20 cellular contexts compared by ENCODE assay signal in genomic region chr22:41516462-41516861, GRCh38. TPM values are rescaled to one million over a fixed set of nuclear protein-coding genes. Genes with fewer than 3 reads are reported as not detected.
DNase-seq lines count a peak whose midpoint lies in the region; ATAC-seq, FAIRE-seq and TF ChIP-seq lines count a peak whose summit lies in the region.
"Had no signal": no experiment of that assay in that cellular context is flagged by ENCODE, and none has a peak within 500 bp of the region (broad histone marks: within the 10 kb centered on the region; RNA-seq: fewer than 3 reads in every experiment).

No MANE protein-coding gene starts in this region.

- H3K4me3 ChIP-seq in astrocyte (ENCODE audit: insufficient read depth, low read depth, low read length) (no peak overlapping the region), tibial artery (no peak overlapping the region), left lung (no peak overlapping the region)
- H3K4me3 ChIP-seq: K562 had no signal

- DNase-seq in activated naive CD4-positive, alpha-beta T cell treated with anti-CD3 and anti-CD28 coated beads, Interleukin-2, amount 50 U/mL, for 72 hours (ENCODE audit: low spot score in 2 of 2): no peak
- DNase-seq in activated naive CD4-positive, alpha-beta T cell treated with anti-CD3 and anti-CD28 coated beads for 36 hours: no peak
- no peak for DNase-seq in astrocyte (ENCODE audit: low read depth)
- no peak for DNase-seq in memory B cell (ENCODE audit: low spot score in 2 of 2)
- DNase-seq in tibial artery: no peak
- no peak for DNase-seq in T-helper 2 cell
- no peak for DNase-seq in left lung
- DNase-seq in effector CD4-positive, alpha-beta T cell: no peak
- DNase-seq: C1 segment of cervical spinal cord, GDM1, MV-4-11, NCI-H1436, NCI-H2029, NCI-H2171 treated with DMSO at 0.1 percent for 48 hours, NCI-H774 had no signal

- no peak overlapping the region for H3K9ac ChIP-seq in astrocyte (ENCODE audit: low read length)

- H4K20me1 ChIP-seq in astrocyte (ENCODE audit: insufficient read depth, low read length): peaks cover 21% of the 10 kb centered on the region

- H3K9me3 ChIP-seq in astrocyte (ENCODE audit: insufficient read depth, low read depth, low read length) (no peaks in the 10 kb centered on the region), tibial artery (no peaks in the 10 kb centered on the region), left lung (no peaks in the 10 kb centered on the region)

- H3K9me3 Mint-ChIP-seq in activated naive CD4-positive, alpha-beta T cell treated with anti-CD3 and anti-CD28 coated beads, Interleukin-2, amount 50 U/mL, for 72 hours: no peaks in the 10 kb centered on the region
- H3K9me3 Mint-ChIP-seq in activated naive CD4-positive, alpha-beta T cell treated with anti-CD3 and anti-CD28 coated beads for 36 hours: no peaks in the 10 kb centered on the region
- no peaks in the 10 kb centered on the region for H3K9me3 Mint-ChIP-seq in astrocyte (ENCODE audit: unreplicated experiment)
- H3K9me3 Mint-ChIP-seq in memory B cell: no peaks in the 10 kb centered on the region

- H3K4me1 ChIP-seq in astrocyte (ENCODE audit: insufficient read depth, low read length) (peaks cover 12% of the 10 kb centered on the region), tibial artery (peaks cover 2 to 34% (median 22%) of the 10 kb centered on the region in 4 donors), left lung (peaks cover 4 to 6% of the 10 kb centered on the region in 2 donors)

- no peak for ATAC-seq in activated naive CD4-positive, alpha-beta T cell treated with anti-CD3 and anti-CD28 coated beads, Interleukin-2, amount 50 U/mL, for 72 hours
- ATAC-seq in memory B cell (ENCODE audit: low read depth) (peak; percentile 46), left lung (no peak)
- ATAC-seq: K562 had no signal

- peak overlapping the region; percentile 44 to 50 for H3K27ac Mint-ChIP-seq in activated naive CD4-positive, alpha-beta T cell treated with anti-CD3 and anti-CD28 coated beads, Interleukin-2, amount 50 U/mL, for 72 hours
- H3K27ac Mint-ChIP-seq in activated naive CD4-positive, alpha-beta T cell treated with anti-CD3 and anti-CD28 coated beads for 36 hours: no peak overlapping the region
- H3K27ac Mint-ChIP-seq in astrocyte (ENCODE audit: unreplicated experiment) (peak overlapping the region; percentile 41), memory B cell (no peak overlapping the region)

- H3K27me3 ChIP-seq in astrocyte (ENCODE audit: insufficient read depth, low read length) (no peaks in the 10 kb centered on the region), tibial artery (no peaks in the 10 kb centered on the region), left lung (no peaks in the 10 kb centered on the region)

- H3K36me3 Mint-ChIP-seq in activated naive CD4-positive, alpha-beta T cell treated with anti-CD3 and anti-CD28 coated beads, Interleukin-2, amount 50 U/mL, for 72 hours: no peaks in the 10 kb centered on the region
- no peaks in the 10 kb centered on the region for H3K36me3 Mint-ChIP-seq in activated naive CD4-positive, alpha-beta T cell treated with anti-CD3 and anti-CD28 coated beads for 36 hours (ENCODE audit: low read depth)
- H3K36me3 Mint-ChIP-seq in astrocyte (ENCODE audit: low read depth, unreplicated experiment) (peaks cover 7% of the 10 kb centered on the region), memory B cell (peaks cover 12% of the 10 kb centered on the region)

- intact Hi-C loops in activated naive CD4-positive, alpha-beta T cell treated with anti-CD3 and anti-CD28 coated beads for 36 hours (cut with micrococcal nuclease): no loop called here
- intact Hi-C loops in tibial artery (cut with DNase I; ENCODE audit: low total_unique reads): loop anchor here (5.0 kb wide), 1 partner anchor 114 kb away; no protein-coding TSS in a partner anchor
- intact Hi-C loops in left lung (cut with DNase I): loop anchor here in 1 of 2 donors (5.0 kb wide), 1 partner anchor 114 kb away; no protein-coding TSS in a partner anchor

- H3K4me3 Mint-ChIP-seq in activated naive CD4-positive, alpha-beta T cell treated with anti-CD3 and anti-CD28 coated beads for 36 hours: no peak overlapping the region
- H3K4me3 Mint-ChIP-seq in astrocyte (ENCODE audit: unreplicated experiment) (no peak overlapping the region), memory B cell (no peak overlapping the region)

- FAIRE-seq in astrocyte (lab: Jason Lieb, UNC): no peak
- FAIRE-seq: A204.1, H54, K562 had no signal

- no peaks in the 10 kb centered on the region for H3K79me2 ChIP-seq in astrocyte (ENCODE audit: insufficient read depth, low read length)

- H3K4me2 ChIP-seq in astrocyte (ENCODE audit: low read length): no peak overlapping the region

- no peak overlapping the region for H2AFZ ChIP-seq in astrocyte (ENCODE audit: low read depth, low read length)

- H3K4me1 Mint-ChIP-seq in activated naive CD4-positive, alpha-beta T cell treated with anti-CD3 and anti-CD28 coated beads for 36 hours (ENCODE audit: low read depth): peaks cover 11% of the 10 kb centered on the region
- H3K4me1 Mint-ChIP-seq in astrocyte (ENCODE audit: low read depth, unreplicated experiment): peaks cover 15% of the 10 kb centered on the region
- H3K4me1 Mint-ChIP-seq in memory B cell: no peaks in the 10 kb centered on the region

- H3K27me3 Mint-ChIP-seq in activated naive CD4-positive, alpha-beta T cell treated with anti-CD3 and anti-CD28 coated beads for 36 hours (ENCODE audit: low read depth): no peaks in the 10 kb centered on the region
- H3K27me3 Mint-ChIP-seq in astrocyte (ENCODE audit: low read depth, unreplicated experiment) (no peaks in the 10 kb centered on the region), memory B cell (no peaks in the 10 kb centered on the region)

- H3K36me3 ChIP-seq in astrocyte (ENCODE audit: insufficient read depth, low read length): peaks cover 14% of the 10 kb centered on the region
- H3K36me3 ChIP-seq in tibial artery: peaks cover 18 to 74% (median 44%) of the 10 kb centered on the region in 3 donors
- peaks cover 0 to 90% of the 10 kb centered on the region in 2 donors for H3K36me3 ChIP-seq in left lung

- H3K27ac ChIP-seq in astrocyte (ENCODE audit: low read depth, low read length): no peak overlapping the region
- H3K27ac ChIP-seq in tibial artery: peak overlapping the region; percentile 68 to 78
- H3K27ac ChIP-seq in left lung: no peak overlapping the region

- CTCF ChIA-PET in activated naive CD4-positive, alpha-beta T cell treated with anti-CD3 and anti-CD28 coated beads for 36 hours (lab: Charles Lee): interaction anchor here (1.0 to 5.7 kb wide), 6 partner anchors 25 to 113 kb away, joined by 3 to 84 read pairs (median 5); no protein-coding TSS in a partner anchor

- no peak for TF ChIP-seq CTCF in astrocyte (IDR thresholded peaks at IDR 0.05; ENCODE audit: insufficient read depth, low read depth, low read length)
- TF ChIP-seq CTCF in tibial artery (IDR thresholded peaks at IDR 0.05): no peak
- TF ChIP-seq CTCF in left lung (IDR thresholded peaks at IDR 0.05): no peak

RNA-seq across cellular contexts. Expression of gene POLR3H, which starts 27.8 kb away (rescaled TPM):
- total RNA-seq in activated naive CD4-positive, alpha-beta T cell treated with anti-CD3 and anti-CD28 coated beads, Interleukin-2, amount 50 U/mL, for 72 hours: 10 to 100 TPM; 11.2 to 32.7 TPM
- total RNA-seq in activated naive CD4-positive, alpha-beta T cell treated with anti-CD3 and anti-CD28 coated beads for 36 hours: 10 to 100 TPM; 14.8 to 17.6 TPM
- total RNA-seq in astrocyte: 44.5 and 50.9 TPM in 2 replicates
- 10 to 100 TPM; 31.3 to 55.4 TPM for total RNA-seq in left lung

RNA-seq across cellular contexts. Expression of gene CSDC2, which starts 44.3 kb away (rescaled TPM):
- not detected for total RNA-seq in activated naive CD4-positive, alpha-beta T cell treated with anti-CD3 and anti-CD28 coated beads, Interleukin-2, amount 50 U/mL, for 72 hours
- not detected for total RNA-seq in activated naive CD4-positive, alpha-beta T cell treated with anti-CD3 and anti-CD28 coated beads for 36 hours
- total RNA-seq in astrocyte: 10.3 and 11.4 TPM in 2 replicates
- 1 to 10 TPM; 5.1 to 5.5 TPM for total RNA-seq in left lung
- total RNA-seq: NCI-H460, SK-MEL-5 had no signal

RNA-seq across cellular contexts. Expression of gene ACO2, which starts 47.5 kb away (rescaled TPM):
- 100 to 1,000 TPM in 1 of 2 donors, 10 to 100 TPM in 1; 100.0 to 112 TPM for total RNA-seq in activated naive CD4-positive, alpha-beta T cell treated with anti-CD3 and anti-CD28 coated beads, Interleukin-2, amount 50 U/mL, for 72 hours
- total RNA-seq in activated naive CD4-positive, alpha-beta T cell treated with anti-CD3 and anti-CD28 coated beads for 36 hours: 100 to 1,000 TPM; 113 to 118 TPM
- total RNA-seq in astrocyte (67.2 and 73.7 TPM in 2 replicates), left lung (10 to 100 TPM; 85.3 to 91.8 TPM)

RNA-seq across cellular contexts. Expression of gene PHF5A, which starts 48.0 kb away (rescaled TPM):
- total RNA-seq in activated naive CD4-positive, alpha-beta T cell treated with anti-CD3 and anti-CD28 coated beads, Interleukin-2, amount 50 U/mL, for 72 hours: 10 to 100 TPM; 61.3 to 76.5 TPM
- total RNA-seq in activated naive CD4-positive, alpha-beta T cell treated with anti-CD3 and anti-CD28 coated beads for 36 hours: 10 to 100 TPM; 67.5 to 69.0 TPM
- total RNA-seq in astrocyte (25.3 and 30.9 TPM in 2 replicates), left lung (10 to 100 TPM; 30.3 to 35.5 TPM)

Comparison
In these comparisons a context has a peak if more than half of its experiments do, and no peak if none do; other contexts are left out.
1. H3K27ac Mint-ChIP-seq: peak in activated naive CD4-positive, alpha-beta T cell treated with anti-CD3 and anti-CD28 coated beads, Interleukin-2, amount 50 U/mL, for 72 hours (2 of 2) and astrocyte (single experiment); none in activated naive CD4-positive, alpha-beta T cell treated with anti-CD3 and anti-CD28 coated beads for 36 hours (single experiment) and memory B cell (single experiment).
2. H3K27ac ChIP-seq: peak in tibial artery (2 of 2); none in astrocyte (single experiment) and left lung (0 of 2).
3. RNA of gene CSDC2, which starts 44.3 kb away (total RNA-seq): 10.3 to 11.4 TPM in astrocyte and 5.1 to 5.5 TPM in left lung; not detected in activated naive CD4-positive, alpha-beta T cell treated with anti-CD3 and anti-CD28 coated beads, Interleukin-2, amount 50 U/mL, for 72 hours and not detected in activated naive CD4-positive, alpha-beta T cell treated with anti-CD3 and anti-CD28 coated beads for 36 hours; every median in the first group is over 4 times any median in the second.